In genomic region chr7:30888783-30889182, GRCh38 we compare ENCODE assay signal across 8 cellular contexts. TPM values are rescaled to one million over a fixed set of nuclear protein-coding genes. Genes with fewer than 3 reads are reported as not detected.
DNase-seq lines count a peak whose midpoint lies in the region; ATAC-seq and TF ChIP-seq lines count a peak whose summit lies in the region.

No MANE protein-coding gene starts in this region.

- no peak overlapping the region for H3K4me3 Mint-ChIP-seq in CD8-positive, alpha-beta memory T cell

- no peaks in the 10 kb centered on the region for H3K9me3 ChIP-seq in upper lobe of left lung
- H3K9me3 ChIP-seq in CD8-positive, alpha-beta memory T cell (ENCODE audit: low read length), result no peaks in the 10 kb centered on the region

- peak overlapping the region in 3 of 4 donors; percentile 38 to 73 (median 67) for H3K27ac ChIP-seq in upper lobe of left lung
- H3K27ac ChIP-seq in CD8-positive, alpha-beta memory T cell (ENCODE audit: low read depth, low read length), result no peak overlapping the region

- peaks cover 0 to 1% of the 10 kb centered on the region in 2 donors for H3K27me3 Mint-ChIP-seq in CD8-positive, alpha-beta memory T cell

- no peak overlapping the region for H3K4me3 ChIP-seq in upper lobe of left lung
- H3K4me3 ChIP-seq in CD8-positive, alpha-beta memory T cell (ENCODE audit: low read length), result no peak overlapping the region

- ATAC-seq in upper lobe of left lung (ENCODE audit: low FRiP score in 2 of 2), result peak; percentile 77 to 82

- no peak for TF ChIP-seq CTCF in upper lobe of left lung (IDR thresholded peaks at IDR 0.05)

- POLR2A ChIA-PET in CD8-positive, alpha-beta memory T cell (lab: Charles Lee), result no interaction called here

- H3K9me3 Mint-ChIP-seq in CD8-positive, alpha-beta memory T cell, result peaks cover 0 to 8% (median 3%) of the 10 kb centered on the region in 5 donors

- peak in 1 of 4 donors; percentile 56 for TF ChIP-seq EP300 in upper lobe of left lung (IDR thresholded peaks at IDR 0.05)

- H3K36me3 ChIP-seq in upper lobe of left lung, result peaks cover 0 to 6% (median 0%) of the 10 kb centered on the region in 4 donors
- H3K36me3 ChIP-seq in CD8-positive, alpha-beta memory T cell (ENCODE audit: insufficient read depth, low read length), result no peaks in the 10 kb centered on the region

- no peaks in the 10 kb centered on the region for H3K4me1 Mint-ChIP-seq in CD8-positive, alpha-beta memory T cell

- TF ChIP-seq POLR2A in upper lobe of left lung (IDR thresholded peaks at IDR 0.05), result no peak

- H3K36me3 Mint-ChIP-seq in CD8-positive, alpha-beta memory T cell, result peaks cover 0 to 6% (median 0%) of the 10 kb centered on the region in 3 donors

- H3K4me1 ChIP-seq in upper lobe of left lung, result peaks cover 34 to 47% (median 39%) of the 10 kb centered on the region in 4 donors
- no peaks in the 10 kb centered on the region for H3K4me1 ChIP-seq in CD8-positive, alpha-beta memory T cell (ENCODE audit: insufficient read depth, low read length)

- CTCF ChIA-PET in CD8-positive, alpha-beta memory T cell (lab: Charles Lee), result no interaction called here

- no peak overlapping the region for H3K27ac Mint-ChIP-seq in CD8-positive, alpha-beta memory T cell

- H3K27me3 ChIP-seq in upper lobe of left lung, result no peaks in the 10 kb centered on the region
- no peaks in the 10 kb centered on the region for H3K27me3 ChIP-seq in CD8-positive, alpha-beta memory T cell (ENCODE audit: insufficient read depth, low read length, poor library complexity, severe bottlenecking)

- DNase-seq in NCI-H510A treated with DMSO at 0.1 percent for 48 hours (lab: John Stamatoyannopoulos, UW) (peak; percentile 24), NCI-H510A (lab: John Stamatoyannopoulos, UW) (no peak), astrocyte of the hippocampus (ENCODE audit: low read depth, low spot score) (peak; percentile 91), iris pigment epithelial cell (ENCODE audit: low read depth) (peak; percentile 79), upper lobe of left lung (peak in 1 of 2 donors; percentile 72), DMS153 treated with DMSO at 0.1 percent for 48 hours (lab: John Stamatoyannopoulos, UW; ENCODE audit: unreplicated experiment) (no peak), foreskin melanocyte (no peak)
- DNase-seq in CD8-positive, alpha-beta memory T cell, result no peak

- 57 to 68% methylated on average over 3 of the region's 3 CpGs for WGBS in upper lobe of left lung, 2 donors

RNA-seq across cellular contexts. Expression of gene AQP1, which starts 22.9 kb away (rescaled TPM):
- total RNA-seq in upper lobe of left lung, result 1,000 to 10,000 TPM in 1 of 6 donors, 100 to 1,000 TPM in 5; 113 to 1,228 (median 802) TPM
- total RNA-seq in CD8-positive, alpha-beta memory T cell, result under 1 TPM; 0.13 to 0.15 TPM
- polyA plus RNA-seq in CD8-positive, alpha-beta memory T cell, result not detected

Comparison
In these comparisons a context has a peak if more than half of its experiments do, and no peak if none do; other contexts are left out.
1. DNase-seq: peak in NCI-H510A treated with DMSO at 0.1 percent for 48 hours (single experiment), astrocyte of the hippocampus (single experiment) and iris pigment epithelial cell (single experiment); none in NCI-H510A (single experiment), DMS153 treated with DMSO at 0.1 percent for 48 hours (single experiment), CD8-positive, alpha-beta memory T cell (0 of 5) and foreskin melanocyte (single experiment).
2. RNA of gene AQP1, which starts 22.9 kb away (total RNA-seq): 113 to 1,228 TPM in upper lobe of left lung; 0.13 to 0.15 TPM in CD8-positive, alpha-beta memory T cell; every median in the first group is over 10 times any median in the second.